In genomic region chr3:5232570-5232969, GRCh38 we compare ENCODE assay signal across 1 cellular context.
TF ChIP-seq lines count a peak whose summit lies in the region.

No MANE protein-coding gene starts in this region.

TF ChIP-seq in HepG2, 621 proteins besides CTCF, POLR2A, EP300 and RAD21 (continued from another document):
- no peak for TF ChIP-seq MLX (CRISPR knock-in tag; IDR thresholded peaks at IDR 0.05)
TF ChIP-seq in HepG2: peak in this region for 2.
